1 cellular context compared by ENCODE assay signal in the genomic region with DNA sequence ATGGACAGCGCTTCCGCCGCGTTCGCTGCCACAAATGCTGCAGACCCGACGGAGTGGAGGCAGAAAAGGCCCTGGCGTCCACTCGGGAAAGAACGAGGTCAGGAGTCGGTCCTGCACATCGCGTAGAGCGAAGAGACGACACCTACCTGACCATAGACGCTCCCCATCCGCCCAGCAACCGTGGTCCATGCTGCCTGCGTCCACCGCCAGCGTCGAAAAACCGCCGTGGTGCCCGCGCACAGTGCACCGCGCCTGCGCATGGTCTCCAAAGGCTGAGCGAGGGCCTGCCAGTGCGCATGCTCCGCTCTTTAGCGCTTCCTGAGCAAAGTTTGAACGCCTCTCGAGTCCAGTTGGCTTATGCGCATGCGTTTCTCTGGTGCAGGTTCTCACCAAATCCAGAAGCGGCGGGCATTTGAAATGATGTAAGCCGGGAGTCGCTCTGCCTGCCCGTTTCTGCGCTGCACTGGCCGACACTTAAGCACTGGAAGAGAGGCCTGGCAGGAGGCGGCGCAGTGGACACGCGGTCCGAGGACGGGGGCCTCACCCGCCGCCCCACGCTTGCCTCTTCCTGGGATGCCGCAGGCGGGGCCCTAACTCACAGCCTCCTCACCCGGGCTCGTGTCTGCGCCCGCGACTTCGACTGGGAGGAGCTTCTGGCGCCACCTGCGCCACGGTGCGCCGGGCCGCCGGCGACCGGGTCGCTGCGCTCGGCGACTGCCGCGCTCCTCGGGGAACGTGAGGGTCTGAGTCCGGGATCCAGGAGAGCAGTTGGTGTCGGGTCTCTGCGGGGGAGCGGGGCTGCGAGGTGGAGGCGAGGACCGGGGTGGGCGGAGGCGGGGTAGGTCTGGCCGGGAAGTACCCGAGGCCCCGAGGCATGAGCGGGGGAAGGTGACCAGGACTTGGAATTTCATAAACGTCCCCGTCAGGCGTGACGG.
TF ChIP-seq lines count a peak whose summit lies in the region.

TSS of gene FAM24B (minus strand) at position 243 of the 935 bp plus-strand sequence. CDS start 29,066 bp downstream, outside the sequence.

TF ChIP-seq in HepG2, 621 proteins besides CTCF, POLR2A, EP300 and RAD21 (continued from another document and continues in another):
- TF ChIP-seq HNF1B (CRISPR knock-in tag; IDR thresholded peaks at IDR 0.05), result no peak; the same call in 1 of the 2 replicates
- TF ChIP-seq GABPA (IDR thresholded peaks at IDR 0.05; ENCODE audit: low read depth, low read length), result no peak
- no peak for TF ChIP-seq GABPA (CRISPR knock-in tag; IDR thresholded peaks at IDR 0.05; ENCODE audit: low read depth)
- TF ChIP-seq TGIF2 (CRISPR knock-in tag; IDR thresholded peaks at IDR 0.05), result peak; percentile 51; the same call in 1 of the 2 replicates
- no peak for TF ChIP-seq NFYC (CRISPR knock-in tag; IDR thresholded peaks at IDR 0.05)
- TF ChIP-seq PATZ1 (CRISPR knock-in tag; IDR thresholded peaks at IDR 0.05), result peak; percentile 29; the same call in 1 of the 2 replicates
- no peak for TF ChIP-seq JARID2 (CRISPR knock-in tag; IDR thresholded peaks at IDR 0.05; ENCODE audit: insufficient replicate concordance)
- no peak for TF ChIP-seq SMAD9 (CRISPR knock-in tag; IDR thresholded peaks at IDR 0.05)
- no peak for TF ChIP-seq RCOR2 (CRISPR knock-in tag; IDR thresholded peaks at IDR 0.05)
- no peak for TF ChIP-seq TMF1 (CRISPR knock-in tag; IDR thresholded peaks at IDR 0.05; ENCODE audit: low read depth)
- no peak for TF ChIP-seq XBP1 (CRISPR knock-in tag; IDR thresholded peaks at IDR 0.05)
- no peak for TF ChIP-seq GPN1 (CRISPR knock-in tag; IDR thresholded peaks at IDR 0.05; ENCODE audit: borderline replicate concordance)
- TF ChIP-seq, protein P1, sequence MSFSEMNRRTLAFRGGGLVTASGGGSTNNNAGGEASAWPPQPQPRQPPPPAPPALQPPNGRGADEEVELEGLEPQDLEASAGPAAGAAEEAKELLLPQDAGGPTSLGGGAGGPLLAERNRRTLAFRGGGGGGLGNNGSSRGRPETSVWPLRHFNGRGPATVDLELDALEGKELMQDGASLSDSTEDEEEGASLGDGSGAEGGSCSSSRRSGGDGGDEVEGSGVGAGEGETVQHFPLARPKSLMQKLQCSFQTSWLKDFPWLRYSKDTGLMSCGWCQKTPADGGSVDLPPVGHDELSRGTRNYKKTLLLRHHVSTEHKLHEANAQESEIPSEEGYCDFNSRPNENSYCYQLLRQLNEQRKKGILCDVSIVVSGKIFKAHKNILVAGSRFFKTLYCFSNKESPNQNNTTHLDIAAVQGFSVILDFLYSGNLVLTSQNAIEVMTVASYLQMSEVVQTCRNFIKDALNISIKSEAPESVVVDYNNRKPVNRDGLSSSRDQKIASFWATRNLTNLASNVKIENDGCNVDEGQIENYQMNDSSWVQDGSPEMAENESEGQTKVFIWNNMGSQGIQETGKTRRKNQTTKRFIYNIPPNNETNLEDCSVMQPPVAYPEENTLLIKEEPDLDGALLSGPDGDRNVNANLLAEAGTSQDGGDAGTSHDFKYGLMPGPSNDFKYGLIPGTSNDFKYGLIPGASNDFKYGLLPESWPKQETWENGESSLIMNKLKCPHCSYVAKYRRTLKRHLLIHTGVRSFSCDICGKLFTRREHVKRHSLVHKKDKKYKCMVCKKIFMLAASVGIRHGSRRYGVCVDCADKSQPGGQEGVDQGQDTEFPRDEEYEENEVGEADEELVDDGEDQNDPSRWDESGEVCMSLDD (CRISPR knock-in tag; IDR thresholded peaks at IDR 0.05; ENCODE audit: borderline replicate concordance), result no peak
- no peak for TF ChIP-seq YEATS2 (CRISPR knock-in tag; IDR thresholded peaks at IDR 0.05; ENCODE audit: borderline replicate concordance)
- no peak for TF ChIP-seq FOSL1 (CRISPR knock-in tag; IDR thresholded peaks at IDR 0.05; ENCODE audit: borderline replicate concordance)
- TF ChIP-seq ZFYVE20 (CRISPR knock-in tag; IDR thresholded peaks at IDR 0.05; ENCODE audit: borderline replicate concordance, low read depth), result no peak
- TF ChIP-seq ZNF160 (CRISPR knock-in tag; IDR thresholded peaks at IDR 0.05), result no peak
- peak; percentile 47; the same call in 1 of the 2 replicates for TF ChIP-seq ZNF253 (CRISPR knock-in tag; IDR thresholded peaks at IDR 0.05; ENCODE audit: borderline replicate concordance)
- TF ChIP-seq KDM3A (CRISPR knock-in tag; IDR thresholded peaks at IDR 0.05; ENCODE audit: low read depth), result no peak
- TF ChIP-seq ZNF30 (CRISPR knock-in tag; IDR thresholded peaks at IDR 0.05), result peak; percentile 59; the same call in 1 of the 2 replicates
- no peak for TF ChIP-seq FOXO1 (CRISPR knock-in tag; IDR thresholded peaks at IDR 0.05)
- TF ChIP-seq FOXO4 (CRISPR knock-in tag; conservative IDR thresholded peaks at IDR 0.05), result 0 out of 2 replicates have a peak, but pooled peaks have one; percentile 64
- TF ChIP-seq RNF2 (conservative IDR thresholded peaks at IDR 0.05; ENCODE audit: low read depth), result peak; percentile 72
- TF ChIP-seq ZNF749 (CRISPR knock-in tag; IDR thresholded peaks at IDR 0.05; ENCODE audit: borderline replicate concordance), result peak; percentile 80
- TF ChIP-seq ZNF274 (CRISPR knock-in tag; IDR thresholded peaks at IDR 0.05), result peak; percentile 60; the same call in 1 of the 2 replicates
- TF ChIP-seq PAWR (CRISPR knock-in tag; IDR thresholded peaks at IDR 0.05; ENCODE audit: borderline replicate concordance), result no peak
- TF ChIP-seq SRSF9 (IDR thresholded peaks at IDR 0.05; ENCODE audit: borderline replicate concordance, insufficient read depth, low read depth, low read length, poor library complexity, severe bottlenecking), result no peak
- no peak for TF ChIP-seq ATF3 (CRISPR knock-in tag; IDR thresholded peaks at IDR 0.05)
- TF ChIP-seq CCAR2 (optimal IDR thresholded peaks at IDR 0.05; ENCODE audit: low read depth, low read length), result no peak
- TF ChIP-seq ZMYM4 (CRISPR knock-in tag; IDR thresholded peaks at IDR 0.05), result peak; percentile 74
- TF ChIP-seq ZNF678 (CRISPR knock-in tag; IDR thresholded peaks at IDR 0.05), result no peak
- peak; percentile 68; the same call in 1 of the 3 replicates for TF ChIP-seq MXI1 (IDR thresholded peaks at IDR 0.05; ENCODE audit: borderline replicate concordance, low read depth, low read length)
- TF ChIP-seq, protein P2, sequence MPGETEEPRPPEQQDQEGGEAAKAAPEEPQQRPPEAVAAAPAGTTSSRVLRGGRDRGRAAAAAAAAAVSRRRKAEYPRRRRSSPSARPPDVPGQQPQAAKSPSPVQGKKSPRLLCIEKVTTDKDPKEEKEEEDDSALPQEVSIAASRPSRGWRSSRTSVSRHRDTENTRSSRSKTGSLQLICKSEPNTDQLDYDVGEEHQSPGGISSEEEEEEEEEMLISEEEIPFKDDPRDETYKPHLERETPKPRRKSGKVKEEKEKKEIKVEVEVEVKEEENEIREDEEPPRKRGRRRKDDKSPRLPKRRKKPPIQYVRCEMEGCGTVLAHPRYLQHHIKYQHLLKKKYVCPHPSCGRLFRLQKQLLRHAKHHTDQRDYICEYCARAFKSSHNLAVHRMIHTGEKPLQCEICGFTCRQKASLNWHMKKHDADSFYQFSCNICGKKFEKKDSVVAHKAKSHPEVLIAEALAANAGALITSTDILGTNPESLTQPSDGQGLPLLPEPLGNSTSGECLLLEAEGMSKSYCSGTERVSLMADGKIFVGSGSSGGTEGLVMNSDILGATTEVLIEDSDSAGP (CRISPR knock-in tag; IDR thresholded peaks at IDR 0.05; ENCODE audit: borderline replicate concordance), result peak; percentile 52; the same call in 1 of the 2 replicates
- TF ChIP-seq MIXL1 (CRISPR knock-in tag; IDR thresholded peaks at IDR 0.05), result no peak
- TF ChIP-seq ZSCAN22 (CRISPR knock-in tag; IDR thresholded peaks at IDR 0.05), result no peak
- peak; percentile 71; the same call in 1 of the 2 replicates for TF ChIP-seq JUNB (CRISPR knock-in tag; IDR thresholded peaks at IDR 0.05; ENCODE audit: borderline replicate concordance)
- TF ChIP-seq ZNF839 (CRISPR knock-in tag; IDR thresholded peaks at IDR 0.05; ENCODE audit: borderline replicate concordance), result no peak
- TF ChIP-seq ATF4 (CRISPR knock-in tag; IDR thresholded peaks at IDR 0.05), result peak in 1 of 2 experiments; percentile 73; a peak in 2 of 4 replicates
- TF ChIP-seq ZNF766 (CRISPR knock-in tag; IDR thresholded peaks at IDR 0.05; ENCODE audit: borderline replicate concordance), result peak; percentile 84; the same call in 1 of the 2 replicates
- peak; percentile 59; the same call in 1 of the 2 replicates for TF ChIP-seq GABPB1 (CRISPR knock-in tag; IDR thresholded peaks at IDR 0.05)
- peak; percentile 28; the same call in 1 of the 2 replicates for TF ChIP-seq KDM5B (CRISPR knock-in tag; IDR thresholded peaks at IDR 0.05; ENCODE audit: borderline replicate concordance)
- no peak for TF ChIP-seq HNF4A (CRISPR knock-in tag; IDR thresholded peaks at IDR 0.05)
- no peak for TF ChIP-seq CEBPG (CRISPR knock-in tag; IDR thresholded peaks at IDR 0.05)
- TF ChIP-seq, protein P3, sequence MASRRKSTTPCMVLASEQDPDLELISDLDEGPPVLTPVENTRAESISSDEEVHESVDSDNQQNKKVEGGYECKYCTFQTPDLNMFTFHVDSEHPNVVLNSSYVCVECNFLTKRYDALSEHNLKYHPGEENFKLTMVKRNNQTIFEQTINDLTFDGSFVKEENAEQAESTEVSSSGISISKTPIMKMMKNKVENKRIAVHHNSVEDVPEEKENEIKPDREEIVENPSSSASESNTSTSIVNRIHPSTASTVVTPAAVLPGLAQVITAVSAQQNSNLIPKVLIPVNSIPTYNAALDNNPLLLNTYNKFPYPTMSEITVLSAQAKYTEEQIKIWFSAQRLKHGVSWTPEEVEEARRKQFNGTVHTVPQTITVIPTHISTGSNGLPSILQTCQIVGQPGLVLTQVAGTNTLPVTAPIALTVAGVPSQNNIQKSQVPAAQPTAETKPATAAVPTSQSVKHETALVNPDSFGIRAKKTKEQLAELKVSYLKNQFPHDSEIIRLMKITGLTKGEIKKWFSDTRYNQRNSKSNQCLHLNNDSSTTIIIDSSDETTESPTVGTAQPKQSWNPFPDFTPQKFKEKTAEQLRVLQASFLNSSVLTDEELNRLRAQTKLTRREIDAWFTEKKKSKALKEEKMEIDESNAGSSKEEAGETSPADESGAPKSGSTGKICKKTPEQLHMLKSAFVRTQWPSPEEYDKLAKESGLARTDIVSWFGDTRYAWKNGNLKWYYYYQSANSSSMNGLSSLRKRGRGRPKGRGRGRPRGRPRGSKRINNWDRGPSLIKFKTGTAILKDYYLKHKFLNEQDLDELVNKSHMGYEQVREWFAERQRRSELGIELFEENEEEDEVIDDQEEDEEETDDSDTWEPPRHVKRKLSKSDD (CRISPR knock-in tag; IDR thresholded peaks at IDR 0.05; ENCODE audit: low read depth), result peak; percentile 27; the same call in 1 of the 2 replicates
- no peak for TF ChIP-seq FOXA1 (IDR thresholded peaks at IDR 0.05)
- no peak for TF ChIP-seq FOXA1 (CRISPR knock-in tag; IDR thresholded peaks at IDR 0.05)
- no peak for TF ChIP-seq ZBTB8A (CRISPR knock-in tag; IDR thresholded peaks at IDR 0.05; ENCODE audit: borderline replicate concordance, low read depth)
- peak; percentile 83; the same call in 1 of the 2 replicates for TF ChIP-seq FOXC1 (CRISPR knock-in tag; IDR thresholded peaks at IDR 0.05; ENCODE audit: borderline replicate concordance)
- TF ChIP-seq HOXA3 (CRISPR knock-in tag; IDR thresholded peaks at IDR 0.05), result peak; percentile 26; the same call in 1 of the 2 replicates
- peak; percentile 87 for TF ChIP-seq MAX (IDR thresholded peaks at IDR 0.05)
- peak; percentile 79; the same call in 1 of the 2 replicates for TF ChIP-seq HOXA9 (CRISPR knock-in tag; IDR thresholded peaks at IDR 0.05; ENCODE audit: borderline replicate concordance)
- TF ChIP-seq ZNF746 (CRISPR knock-in tag; IDR thresholded peaks at IDR 0.05), result no peak
